In the genomic region with DNA sequence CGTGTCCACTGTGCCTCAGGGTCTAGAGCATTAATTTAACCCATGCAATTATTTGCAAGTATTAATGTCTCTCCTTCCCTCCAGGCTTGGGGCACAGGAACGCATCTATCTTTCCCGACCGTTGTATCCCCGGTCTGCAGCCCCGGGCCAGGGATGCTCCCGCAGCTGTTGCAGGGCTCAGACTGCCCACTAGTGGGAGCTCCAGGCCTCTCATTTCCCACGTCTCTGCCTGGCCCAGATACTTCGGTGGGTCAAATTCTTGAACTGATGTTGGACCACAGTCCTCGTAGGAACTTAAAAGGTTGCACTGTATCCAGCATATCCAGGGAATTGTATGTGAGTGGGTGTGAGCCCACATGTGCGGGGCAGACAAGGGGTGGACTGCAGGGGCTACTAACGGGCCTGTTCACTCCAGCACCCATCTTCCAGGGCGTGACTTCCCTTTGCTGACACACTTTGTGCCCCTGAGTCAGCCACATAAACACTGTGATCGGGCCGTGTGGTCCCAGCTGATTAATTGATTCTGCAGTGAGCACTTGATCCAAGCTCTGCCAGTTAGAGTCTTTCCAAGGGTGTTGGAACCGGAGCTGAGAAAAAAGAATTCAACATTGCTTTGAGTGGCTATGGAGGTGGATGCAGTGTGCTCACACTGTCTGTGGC, we compare ENCODE assay signal across 8 cellular contexts.
DNase-seq lines count a peak whose midpoint lies in the region; ATAC-seq and TF ChIP-seq lines count a peak whose summit lies in the region.

No MANE protein-coding gene starts in this region.

- TF ChIP-seq CTCF in AG04449 (IDR thresholded peaks at IDR 0.05; ENCODE audit: insufficient read depth, low read length, missing control alignments) (peak; percentile 64), SK-N-SH (IDR thresholded peaks at IDR 0.05) (peak; percentile 58), astrocyte of the spinal cord (IDR thresholded peaks at IDR 0.05; ENCODE audit: low read depth, low read length) (peak; percentile 64)

- no peak overlapping the region for H2AFZ ChIP-seq in SK-N-SH (ENCODE audit: low read depth)

- H3F3A ChIP-seq in SK-N-SH (replicated peaks; ENCODE audit: insufficient read depth), result no peaks in the 10 kb centered on the region

- peak; percentile 58 for TF ChIP-seq RAD21 in SK-N-SH (IDR thresholded peaks at IDR 0.05; ENCODE audit: low read length)

- H3K4me3 Mint-ChIP-seq in naive B cell, result no peak overlapping the region

- no peak for DNase-seq in AG04449 (ENCODE audit: low read depth, low spot score)
- peak; percentile 39 for DNase-seq in GM19238 (ENCODE audit: insufficient read length, low spot score)
- peak; percentile 67 for DNase-seq in SK-N-SH
- DNase-seq in astrocyte of the spinal cord (ENCODE audit: low read depth, low spot score), result no peak
- DNase-seq in naive B cell, result peak; percentile 29
- DNase-seq in NCI-H2029 treated with DMSO at 0.1 percent for 48 hours (lab: John Stamatoyannopoulos, UW), result no peak
- no peak for DNase-seq in medulla oblongata (ENCODE audit: extremely low spot score)

- H3K9ac ChIP-seq in SK-N-SH, result no peak overlapping the region

- H3K4me1 ChIP-seq in SK-N-SH (ENCODE audit: control insufficient read depth in 1 of 2, insufficient read depth in 2 of 2, low read depth in 1 of 2, low read length in 1 of 2), result no peaks in the 10 kb centered on the region

- no peaks in the 10 kb centered on the region for H3K27me3 ChIP-seq in SK-N-SH (ENCODE audit: insufficient read depth)

- ATAC-seq in naive B cell (ENCODE audit: low read depth in 2 of 2) (peak; percentile 47 to 67), GM18861 (IDR thresholded peaks at IDR 0.05; ENCODE audit: unreplicated experiment) (no peak)

- H3K27me3 Mint-ChIP-seq in naive B cell, result peaks cover 0 to 7% (median 0%) of the 10 kb centered on the region in 3 donors

- in situ Hi-C loops in astrocyte of the spinal cord (cut with HindIII; ENCODE audit: low sequenced_read_pairs), result no loop called here

- no peaks in the 10 kb centered on the region for H3K9me2 ChIP-seq in SK-N-SH

- H3K9me3 Mint-ChIP-seq in naive B cell, result no peaks in the 10 kb centered on the region

- H3K4me3 ChIP-seq in AG04449 (ENCODE audit: low read depth, low read length), result no peak overlapping the region
- no peak overlapping the region for H3K4me3 ChIP-seq in SK-N-SH (ENCODE audit: low read depth in 2 of 2, low read length in 1 of 2)
- no peak overlapping the region for H3K4me3 ChIP-seq in astrocyte of the spinal cord (ENCODE audit: low read depth, low read length)

- no peaks in the 10 kb centered on the region for H3K36me3 Mint-ChIP-seq in naive B cell

- POLR2A ChIA-PET in AG04449 (lab: Yijun Ruan, JAX), result no interaction called here
- POLR2A ChIA-PET in SK-N-SH (lab: Yijun Ruan, JAX), result no interaction called here

- CTCF ChIA-PET in AG04449 (lab: Yijun Ruan, JAX) (interaction anchor here (0.8 to 1.5 kb wide), 3 partner anchors 10 to 1279 kb away, joined by 3 to 4 read pairs (median 3); no protein-coding TSS in a partner anchor), SK-N-SH (lab: Yijun Ruan, JAX) (interaction anchor here (0.6 to 1.9 kb wide), 6 partner anchors 10 to 422 kb away, joined by 3 to 5 read pairs (median 3); no protein-coding TSS in a partner anchor)

- H3K27ac Mint-ChIP-seq in naive B cell, result peak overlapping the region in 2 of 6 donors; percentile 37

- H3K9me3 ChIP-seq in SK-N-SH, result no peaks in the 10 kb centered on the region

- H3K4me2 ChIP-seq in SK-N-SH, result no peak overlapping the region

- H3K79me2 ChIP-seq in SK-N-SH (ENCODE audit: insufficient read depth), result no peaks in the 10 kb centered on the region

- H3K36me3 ChIP-seq in SK-N-SH (replicated peaks in 1 of 2; ENCODE audit: control insufficient read depth in 1 of 2, insufficient read depth in 2 of 2, low read length in 1 of 2), result no peaks in the 10 kb centered on the region

- no peak overlapping the region for H3K27ac ChIP-seq in SK-N-SH (ENCODE audit: low read depth in 2 of 2, low read length in 1 of 2)

- no peak for TF ChIP-seq EP300 in SK-N-SH (IDR thresholded peaks at IDR 0.05; ENCODE audit: borderline replicate concordance in 1 of 2, low read depth in 1 of 2, low read length in 1 of 2)

- H4K20me1 ChIP-seq in SK-N-SH (ENCODE audit: insufficient read depth), result no peaks in the 10 kb centered on the region

- H3K4me1 Mint-ChIP-seq in naive B cell, result peaks cover 0 to 4% (median 0%) of the 10 kb centered on the region in 3 donors

- WGBS in SK-N-SH (ENCODE audit: low lambda C conversion rate), result 37% methylated on average over 12 of the region's 16 CpGs

TF ChIP-seq in SK-N-SH, 30 proteins besides CTCF, POLR2A, EP300 and RAD21:
- TF ChIP-seq SMC3 (IDR thresholded peaks at IDR 0.05; ENCODE audit: low read depth, low read length) (peak; percentile 8; the same call in 1 of the 2 replicates), FOXJ3 (CRISPR knock-in tag; IDR thresholded peaks at IDR 0.05) (no peak)
TF ChIP-seq in SK-N-SH: peak in this region for 1.

Comparison
In these comparisons a context has a peak if more than half of its experiments do, and no peak if none do; other contexts are left out.
1. DNase-seq: peak in GM19238 (single experiment), SK-N-SH (single experiment) and naive B cell (single experiment); none in AG04449 (single experiment), astrocyte of the spinal cord (single experiment), NCI-H2029 treated with DMSO at 0.1 percent for 48 hours (single experiment) and medulla oblongata (single experiment).
2. Peak in every context shown above with its lines, with median percentiles within 50 percentile points of each other: CTCF ChIP-seq.